In genomic region chr1:205630241-205630640, GRCh38 we compare ENCODE assay signal across 9 cellular contexts. TPM values are rescaled to one million over a fixed set of nuclear protein-coding genes. Genes with fewer than 3 reads are reported as not detected.
A peak's percentile ranks its signal among the peaks of the same experiment; 100 is the strongest.
DNase-seq lines count a peak whose midpoint lies in the region; FAIRE-seq and TF ChIP-seq lines count a peak whose summit lies in the region.
"Had no signal": no experiment of that assay in that cellular context is flagged by ENCODE, and none has a peak within 500 bp of the region (broad histone marks: within the 10 kb centered on the region; RNA-seq: fewer than 3 reads in every experiment).

No MANE protein-coding gene starts in this region.

- H3K9me3 ChIP-seq in CD4-positive, alpha-beta memory T cell (ENCODE audit: control insufficient read depth in 1 of 2, low read length in 2 of 2) = no peaks in the 10 kb centered on the region
- H3K9me3 ChIP-seq in NT2/D1 (ENCODE audit: insufficient read depth, low read length) = no peaks in the 10 kb centered on the region

- H3K27ac ChIP-seq in CD4-positive, alpha-beta memory T cell (ENCODE audit: low read depth, low read length) = peak overlapping the region; percentile 83
- H3K27ac ChIP-seq in dorsolateral prefrontal cortex = peak overlapping the region in 37 of 59 donors; percentile 10 to 97 (median 86)

- TF ChIP-seq CTCF in dorsolateral prefrontal cortex (IDR thresholded peaks at IDR 0.05 in 54 of 56, conservative IDR thresholded peaks at IDR 0.05 in 2 of 56; ENCODE audit: low read depth in 1 of 56, partially characterized antibody in 56 of 56) = no peak
- no peak for TF ChIP-seq CTCF in nephron (IDR thresholded peaks at IDR 0.05; ENCODE audit: unreplicated experiment in 3 of 3)

- H3K27me3 Mint-ChIP-seq in CD4-positive, alpha-beta memory T cell = no peaks in the 10 kb centered on the region
- H3K27me3 Mint-ChIP-seq in nephron (ENCODE audit: low read depth) = no peaks in the 10 kb centered on the region

- H3K9ac ChIP-seq in NT2/D1 (ENCODE audit: insufficient read length, low read depth) = peak overlapping the region; percentile 92

- intact Hi-C loops in CD4-positive, alpha-beta memory T cell (cut with micrococcal nuclease) = loop anchor here (2.0 to 10.0 kb wide), 6 partner anchors 145 to 1215 kb away; partner anchors contain the start of genes DSTYK, PPP1R15B and RAB29
- intact Hi-C loops in dorsolateral prefrontal cortex (cut with DNase I) (loop anchor here in 1 of 2 donors (5.0 kb wide), 2 partner anchors 38 to 103 kb away; no protein-coding TSS in a partner anchor), posterior vena cava (cut with DNase I) (loop anchor here in 1 of 2 donors (5.0 kb wide), 1 partner anchor 33 kb away; no protein-coding TSS in a partner anchor)

- CTCF ChIA-PET in CD4-positive, alpha-beta memory T cell (lab: Charles Lee; ENCODE audit: partially characterized antibody) = interaction anchor here (1.6 to 18.5 kb wide), 3 partner anchors 22 to 38 kb away, joined by 5 to 333 read pairs (median 7); no protein-coding TSS in a partner anchor

- no peaks in the 10 kb centered on the region for H3K9me3 Mint-ChIP-seq in CD4-positive, alpha-beta memory T cell
- H3K9me3 Mint-ChIP-seq in nephron = no peaks in the 10 kb centered on the region

- no peak for DNase-seq in CD4-positive, alpha-beta memory T cell
- DNase-seq in NT2/D1 (ENCODE audit: low read depth, low spot score) (no peak), dorsolateral prefrontal cortex (no peak), posterior vena cava (ENCODE audit: low spot score) (no peak), SW 1271 (lab: John Stamatoyannopoulos, UW) (no peak), NCI-H2081 (lab: John Stamatoyannopoulos, UW) (no peak), GM12892 (ENCODE audit: insufficient read length) (no peak)

- no peaks in the 10 kb centered on the region for H3K36me3 ChIP-seq in CD4-positive, alpha-beta memory T cell (ENCODE audit: insufficient read depth, low read length)
- H3K36me3 ChIP-seq in NT2/D1 (ENCODE audit: insufficient read depth, insufficient read length, low read length) = peaks cover 6% of the 10 kb centered on the region

- peaks cover 35 to 65% (median 53%) of the 10 kb centered on the region in 4 donors for H3K4me1 Mint-ChIP-seq in CD4-positive, alpha-beta memory T cell
- H3K4me1 Mint-ChIP-seq in nephron = peaks cover 29% of the 10 kb centered on the region

- H3K4me3 Mint-ChIP-seq in CD4-positive, alpha-beta memory T cell = peak overlapping the region; percentile 92 to 99 (median 96)
- peak overlapping the region; percentile 92 to 98 (median 93) for H3K4me3 Mint-ChIP-seq in nephron

- H3K4me1 ChIP-seq in CD4-positive, alpha-beta memory T cell (ENCODE audit: insufficient read depth, low read length) = peaks cover 59% of the 10 kb centered on the region
- peaks cover 3% of the 10 kb centered on the region for H3K4me1 ChIP-seq in NT2/D1 (ENCODE audit: insufficient read depth, insufficient read length)

- peak overlapping the region; percentile 72 to 87 for H3K4me3 ChIP-seq in CD4-positive, alpha-beta memory T cell (ENCODE audit: low read length in 2 of 2)
- H3K4me3 ChIP-seq in NT2/D1 (ENCODE audit: insufficient read length, low read depth) = peak overlapping the region; percentile 77
- H3K4me3 ChIP-seq in dorsolateral prefrontal cortex = peak overlapping the region; percentile 50 to 93 (median 79)

- TF ChIP-seq POLR2A in GM12892 (IDR thresholded peaks at IDR 0.05; ENCODE audit: low read depth, low read length) = no peak

- no peak for FAIRE-seq in GM12892 (lab: Jason Lieb, UNC)
- FAIRE-seq: endometrium had no signal

- H3K27me3 ChIP-seq in CD4-positive, alpha-beta memory T cell (ENCODE audit: insufficient read depth, low read length) = no peaks in the 10 kb centered on the region
- H3K27me3 ChIP-seq in NT2/D1 (ENCODE audit: insufficient read depth, insufficient read length) (no peaks in the 10 kb centered on the region), dorsolateral prefrontal cortex (no peaks in the 10 kb centered on the region)

- POLR2A ChIA-PET in CD4-positive, alpha-beta memory T cell (lab: Charles Lee; ENCODE audit: partially characterized antibody) = interaction anchor here (0.7 to 5.2 kb wide), 12 partner anchors 9 to 508 kb away, joined by 3 to 189 read pairs (median 6); partner anchors contain the start of genes NUCKS1, RAB29, RBBP5 and SLC41A1

- H3K27ac Mint-ChIP-seq in CD4-positive, alpha-beta memory T cell = peak overlapping the region; percentile 92 to 99 (median 95)
- H3K27ac Mint-ChIP-seq in nephron = peak overlapping the region; percentile 98 to 99 (median 98)

- H3K36me3 Mint-ChIP-seq in CD4-positive, alpha-beta memory T cell = peaks cover 8 to 36% of the 10 kb centered on the region in 2 donors
- peaks cover 13% of the 10 kb centered on the region for H3K36me3 Mint-ChIP-seq in nephron (ENCODE audit: low read depth)

RNA-seq across cellular contexts. Expression of gene ELK4, which starts 1.6 kb away (rescaled TPM):
- total RNA-seq in CD4-positive, alpha-beta memory T cell = 100 to 1,000 TPM; 166 to 194 TPM
- polyA plus RNA-seq in CD4-positive, alpha-beta memory T cell = 1 to 10 TPM; 3.2 to 6.6 TPM
- total RNA-seq in dorsolateral prefrontal cortex = 10 to 100 TPM; 27.6 to 72.4 (median 41.6) TPM
- 10 to 100 TPM; 49.8 to 54.6 TPM for total RNA-seq in posterior vena cava
- polyA plus RNA-seq in GM12892 (2012; ENCODE audit: missing spikeins) = 18.7 TPM

RNA-seq across cellular contexts. Expression of gene SLC45A3, which starts 50.1 kb away (rescaled TPM):
- under 1 TPM; 0.09 to 0.19 TPM for total RNA-seq in CD4-positive, alpha-beta memory T cell
- polyA plus RNA-seq in CD4-positive, alpha-beta memory T cell = not detected
- total RNA-seq in dorsolateral prefrontal cortex = 10 to 100 TPM in 88 of 120 experiments, 1 to 10 TPM in 32; 2.2 to 82.8 (median 15.0) TPM
- 1 to 10 TPM; 3.6 to 5.3 TPM for total RNA-seq in posterior vena cava
- polyA plus RNA-seq in GM12892 (2012; ENCODE audit: missing spikeins) = 3.7 TPM
